ENCODE assay signal across 10 cellular contexts in the genomic region with DNA sequence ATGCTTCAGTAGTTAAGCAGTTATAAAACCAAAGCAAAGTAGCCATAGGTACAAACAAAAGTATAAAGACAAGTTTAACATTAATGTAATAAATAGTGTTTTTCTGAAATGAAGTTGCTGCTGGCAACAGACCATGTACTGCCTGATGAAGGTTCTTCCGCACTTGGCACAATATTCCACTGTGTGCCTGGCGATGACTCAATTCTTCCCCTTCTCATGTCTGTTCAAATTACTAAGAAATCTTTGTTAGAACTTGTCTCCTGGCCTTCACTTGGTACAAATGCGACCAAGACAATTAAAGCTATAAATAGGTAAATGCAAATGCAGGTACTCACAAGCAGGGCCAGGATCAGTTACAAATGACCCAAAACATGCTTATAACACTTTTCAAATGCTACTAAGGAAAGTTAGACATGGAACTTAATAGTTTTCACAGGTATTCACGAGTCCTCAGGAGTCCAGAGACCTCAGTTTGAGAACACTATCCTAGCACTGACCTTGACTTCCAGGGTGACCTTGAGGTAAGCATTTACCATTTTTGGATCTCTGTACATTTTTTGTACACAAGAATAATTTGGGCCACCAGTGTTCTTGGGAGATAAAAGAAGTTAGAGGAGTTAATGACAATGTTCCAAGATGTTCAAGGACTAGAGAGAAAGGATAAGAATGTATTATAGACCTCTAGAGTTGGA. TPM values are rescaled to one million over a fixed set of nuclear protein-coding genes. Genes with fewer than 3 reads are reported as not detected.
DNase-seq lines count a peak whose midpoint lies in the region; ATAC-seq and TF ChIP-seq lines count a peak whose summit lies in the region.
"Had no signal": no experiment of that assay in that cellular context is flagged by ENCODE, and none has a peak within 500 bp of the region (broad histone marks: within the 10 kb centered on the region; RNA-seq: fewer than 3 reads in every experiment).

No MANE protein-coding gene starts in this region.

- H3K36me3 ChIP-seq in PC-3 (ENCODE audit: low read depth, low read length) (no peaks in the 10 kb centered on the region), esophagus (ENCODE audit: control insufficient read depth in 2 of 2, insufficient read depth in 2 of 2, low read length in 1 of 2) (no peaks in the 10 kb centered on the region), rectal smooth muscle tissue (ENCODE audit: control insufficient read depth, insufficient read depth, low read length) (no peaks in the 10 kb centered on the region)

- H2AFZ ChIP-seq in PC-3 (ENCODE audit: low read length): no peak overlapping the region

- H3K4me1 ChIP-seq in PC-3 (ENCODE audit: insufficient read depth, low read length) (peaks cover 20% of the 10 kb centered on the region), esophagus (ENCODE audit: control insufficient read depth in 2 of 2, insufficient read depth in 2 of 2, low read length in 1 of 2) (peaks cover 0 to 1% of the 10 kb centered on the region in 2 donors), rectal smooth muscle tissue (ENCODE audit: control insufficient read depth, insufficient read depth, low read length) (peaks cover 18% of the 10 kb centered on the region)

- 0 out of 2 replicates have a peak overlapping the region, but pooled peaks have one; percentile 4 for H3K4me2 ChIP-seq in PC-3 (ENCODE audit: low read length)

- WGBS in esophagus, 2 donors: 33 to 38% methylated on average over 4 of the region's 4 CpGs

- H3K9me3 ChIP-seq in PC-3 (ENCODE audit: low read length): peaks cover 6% of the 10 kb centered on the region
- H3K9me3 ChIP-seq in esophagus (ENCODE audit: control insufficient read depth in 2 of 2, insufficient read depth in 1 of 2, low read depth in 1 of 2, low read length in 1 of 2): no peaks in the 10 kb centered on the region

- BruUV-seq in PC-3 (replicated peaks; lab: Mats Ljungman, UMichigan): no TSS peak

- peaks cover 0 to 6% of the 10 kb centered on the region in 2 donors for H3K9me3 Mint-ChIP-seq in natural killer cell

- peaks cover 0 to 9% of the 10 kb centered on the region in 2 donors for H3K27me3 Mint-ChIP-seq in natural killer cell (ENCODE audit: low read depth in 2 of 2)

- intact Hi-C loops in PC-3 (cut with micrococcal nuclease): loop anchor here (5.0 kb wide), 2 partner anchors 134 to 204 kb away; partner anchors contain the start of genes DHX16, FLOT1 and IER3
- intact Hi-C loops in natural killer cell (cut with micrococcal nuclease): loop anchor here (5.0 kb wide), 1 partner anchor 194 kb away; no protein-coding TSS in a partner anchor

- no peaks in the 10 kb centered on the region for H4K20me1 ChIP-seq in PC-3 (ENCODE audit: low read length)

- POLR2A ChIA-PET in PC-3 (lab: Charles Lee; ENCODE audit: unreplicated experiment): interaction anchor here (0.6 kb wide), 1 partner anchor 665 kb away, joined by 3 read pairs; no protein-coding TSS in a partner anchor

- H3K9ac ChIP-seq in PC-3 (ENCODE audit: low read length) (0 out of 2 replicates have a peak overlapping the region, but pooled peaks have one; percentile 4), rectal smooth muscle tissue (ENCODE audit: low read length) (no peak overlapping the region)

- H3K4me3 ChIP-seq in PC-3 (ENCODE audit: low read length): no peak overlapping the region
- no peak overlapping the region for H3K4me3 ChIP-seq in esophagus (ENCODE audit: low read depth in 1 of 2, low read length in 2 of 2)
- no peak overlapping the region for H3K4me3 ChIP-seq in rectal smooth muscle tissue (ENCODE audit: low read length)

- peaks cover 8 to 16% of the 10 kb centered on the region in 2 donors for H3K4me1 Mint-ChIP-seq in natural killer cell

- no peaks in the 10 kb centered on the region for H3K9me2 ChIP-seq in PC-3 (replicated peaks; ENCODE audit: low read length)

- H3F3A ChIP-seq in PC-3 (ENCODE audit: low read length, unreplicated experiment): no peaks in the 10 kb centered on the region

- H3K27ac Mint-ChIP-seq in natural killer cell: no peak overlapping the region
- H3K27ac Mint-ChIP-seq: naive B cell; stimulated activated effector memory CD8-positive, alpha-beta T cell treated with anti-CD3 and anti-CD28 coated beads, Interleukin-12 subunit alpha, Interleukin-12 subunit beta, amount 100 ng/mL, for 72 hours had no signal

- no peak for TF ChIP-seq CTCF in PC-3 (conservative IDR thresholded peaks at IDR 0.05; ENCODE audit: low read depth, low read length)
- TF ChIP-seq CTCF in natural killer cell (IDR thresholded peaks at IDR 0.05): no peak

- H3K36me3 Mint-ChIP-seq in natural killer cell: peaks cover 10% of the 10 kb centered on the region
- H3K36me3 Mint-ChIP-seq: stimulated activated effector memory CD8-positive, alpha-beta T cell treated with anti-CD3 and anti-CD28 coated beads, Interleukin-12 subunit alpha, Interleukin-12 subunit beta, amount 100 ng/mL, for 72 hours had no signal

- CTCF ChIA-PET in PC-3 (lab: Charles Lee): interaction anchor here (1.5 kb wide), 1 partner anchor 47 kb away, joined by 6 read pairs; no protein-coding TSS in a partner anchor

- DNase-seq in DMS 273 treated with DMSO at 0.1 percent for 48 hours (lab: John Stamatoyannopoulos, UW): peak; percentile 16
- DNase-seq in PC-3: peak; percentile 73
- DNase-seq in natural killer cell: no peak
- no peak for DNase-seq in stimulated activated CD4-positive, alpha-beta T cell treated with anti-CD3 and anti-CD28 coated beads, Interleukin-2, amount 100 ng/mL, for 24 hours
- no peak for DNase-seq in SKM-1 (lab: John Stamatoyannopoulos, UW; ENCODE audit: unreplicated experiment)
- no peak for DNase-seq in stimulated activated naive CD4-positive, alpha-beta T cell treated with Interleukin-2 at 50 U/mL for 16 hours (lab: John Stamatoyannopoulos, UW)
- DNase-seq: naive B cell had no signal

- no peak overlapping the region for H3K4me3 Mint-ChIP-seq in natural killer cell
- H3K4me3 Mint-ChIP-seq: naive B cell had no signal

- H3K27me3 ChIP-seq in PC-3 (ENCODE audit: low read length): no peaks in the 10 kb centered on the region
- no peaks in the 10 kb centered on the region for H3K27me3 ChIP-seq in esophagus (ENCODE audit: control insufficient read depth in 1 of 2, insufficient read depth in 2 of 2, low read length in 2 of 2)
- H3K27me3 ChIP-seq in rectal smooth muscle tissue (ENCODE audit: control insufficient read depth, insufficient read depth, low read length): no peaks in the 10 kb centered on the region

- ATAC-seq in PC-3 (no peak), natural killer cell (no peak)
- ATAC-seq: stimulated activated effector memory CD8-positive, alpha-beta T cell treated with anti-CD3 and anti-CD28 coated beads, Interleukin-12 subunit alpha, Interleukin-12 subunit beta, amount 100 ng/mL, for 72 hours had no signal

- H3K27ac ChIP-seq in PC-3 (ENCODE audit: low read length): peak overlapping the region; percentile 68
- H3K27ac ChIP-seq in esophagus (ENCODE audit: low read depth in 2 of 2, low read length in 1 of 2): peak overlapping the region; percentile 87 to 88
- H3K27ac ChIP-seq in rectal smooth muscle tissue (ENCODE audit: low read depth, low read length): peak overlapping the region; percentile 90

- no peaks in the 10 kb centered on the region for H3K79me2 ChIP-seq in PC-3 (ENCODE audit: low read length)

RNA-seq across cellular contexts. Expression of gene DDR1, which starts 8.1 kb away (rescaled TPM):
- total RNA-seq in PC-3 (2014; rRNA removed) (108 and 144 TPM in 2 replicates), natural killer cell (1 to 10 TPM; 2.6 to 7.4 (median 5.2) TPM)
- polyA plus RNA-seq in esophagus: 100 to 1,000 TPM; 102 to 136 TPM

RNA-seq across cellular contexts. Expression of gene GTF2H4, which starts 31.8 kb away (rescaled TPM):
- total RNA-seq in PC-3 (2014; rRNA removed): 21.7 and 28.7 TPM in 2 replicates
- 10 to 100 TPM; 20.6 to 32.0 TPM for polyA plus RNA-seq in esophagus
- 10 to 100 TPM; 13.5 to 17.9 (median 15.7) TPM for total RNA-seq in natural killer cell

RNA-seq across cellular contexts. Expression of gene VARS2, which starts 37.9 kb away (rescaled TPM):
- 66.5 and 87.8 TPM in 2 replicates for total RNA-seq in PC-3 (2014; rRNA removed)
- 10 to 100 TPM; 30.0 to 81.5 TPM for polyA plus RNA-seq in esophagus
- total RNA-seq in natural killer cell: 10 to 100 TPM; 16.9 to 36.7 (median 24.5) TPM

RNA-seq across cellular contexts. Expression of gene SFTA2, which starts 55.8 kb away (rescaled TPM):
- not detected in 2 replicates for total RNA-seq in PC-3 (2014; rRNA removed)
- 100 to 1,000 TPM; 130 to 421 TPM for polyA plus RNA-seq in esophagus
- not detected for total RNA-seq in natural killer cell

Comparison
In these comparisons a context has a peak if more than half of its experiments do, and no peak if none do; other contexts are left out.
1. DNase-seq: peak in DMS 273 treated with DMSO at 0.1 percent for 48 hours (single experiment) and PC-3 (single experiment); none in natural killer cell (single experiment), stimulated activated CD4-positive, alpha-beta T cell treated with anti-CD3 and anti-CD28 coated beads, Interleukin-2, amount 100 ng/mL, for 24 hours (0 of 2), SKM-1 (single experiment) and stimulated activated naive CD4-positive, alpha-beta T cell treated with Interleukin-2 at 50 U/mL for 16 hours (single experiment).
2. RNA of gene DDR1, which starts 8.1 kb away (total RNA-seq): 108 to 144 TPM in PC-3; 2.6 to 7.4 TPM in natural killer cell; every median in the first group is over 10 times any median in the second.
3. Peak in every context shown above with its lines, with median percentiles within 50 percentile points of each other: H3K27ac ChIP-seq.